ENCODE assay signal across 2 cellular contexts in genomic region chr11:65854871-65855837, GRCh38.
TF ChIP-seq lines count a peak whose summit lies in the region.

No MANE protein-coding gene starts in this region.

TF ChIP-seq in SK-N-SH, 30 proteins besides CTCF, POLR2A, EP300 and RAD21 (continued from another document):
- no peak for TF ChIP-seq USF1 (IDR thresholded peaks at IDR 0.05; ENCODE audit: borderline replicate concordance, low read depth)
TF ChIP-seq in SK-N-SH: peak in this region for 0.

TF ChIP-seq in SK-N-SH treated with all-trans-retinoic acid at 6 μM for 48 hours, 23 proteins besides CTCF, POLR2A, EP300 and RAD21 (continued from another document):
- TF ChIP-seq CSRNP3 (CRISPR knock-in tag; IDR thresholded peaks at IDR 0.05): no peak
- no peak for TF ChIP-seq RARB (CRISPR knock-in tag; IDR thresholded peaks at IDR 0.05)
- no peak for TF ChIP-seq OSR1 (CRISPR knock-in tag; IDR thresholded peaks at IDR 0.05)
- no peak for TF ChIP-seq ARNTL (CRISPR knock-in tag; IDR thresholded peaks at IDR 0.05; ENCODE audit: borderline replicate concordance, low read depth)
- TF ChIP-seq ZNF70 (CRISPR knock-in tag; IDR thresholded peaks at IDR 0.05): no peak
- TF ChIP-seq TCF4 (CRISPR knock-in tag; IDR thresholded peaks at IDR 0.05; ENCODE audit: borderline replicate concordance): no peak
- no peak for TF ChIP-seq BACH2 (CRISPR knock-in tag; IDR thresholded peaks at IDR 0.05; ENCODE audit: borderline replicate concordance)
- TF ChIP-seq PPARA (CRISPR knock-in tag; IDR thresholded peaks at IDR 0.05; ENCODE audit: borderline replicate concordance): no peak
- no peak for TF ChIP-seq POU6F1 (CRISPR knock-in tag; IDR thresholded peaks at IDR 0.05; ENCODE audit: borderline replicate concordance, low read depth)
- TF ChIP-seq CREB5 (CRISPR knock-in tag; IDR thresholded peaks at IDR 0.05; ENCODE audit: low read depth): no peak
- TF ChIP-seq ESRRG (CRISPR knock-in tag; IDR thresholded peaks at IDR 0.05): no peak
- no peak for TF ChIP-seq TOX (CRISPR knock-in tag; IDR thresholded peaks at IDR 0.05; ENCODE audit: borderline replicate concordance)
- no peak for TF ChIP-seq CSDC2 (CRISPR knock-in tag; IDR thresholded peaks at IDR 0.05)
- TF ChIP-seq PATZ1 (CRISPR knock-in tag; IDR thresholded peaks at IDR 0.05; ENCODE audit: borderline replicate concordance): no peak
- TF ChIP-seq SNAI2 (CRISPR knock-in tag; IDR thresholded peaks at IDR 0.05): no peak
